2 cellular contexts compared by ENCODE assay signal in the genomic region with DNA sequence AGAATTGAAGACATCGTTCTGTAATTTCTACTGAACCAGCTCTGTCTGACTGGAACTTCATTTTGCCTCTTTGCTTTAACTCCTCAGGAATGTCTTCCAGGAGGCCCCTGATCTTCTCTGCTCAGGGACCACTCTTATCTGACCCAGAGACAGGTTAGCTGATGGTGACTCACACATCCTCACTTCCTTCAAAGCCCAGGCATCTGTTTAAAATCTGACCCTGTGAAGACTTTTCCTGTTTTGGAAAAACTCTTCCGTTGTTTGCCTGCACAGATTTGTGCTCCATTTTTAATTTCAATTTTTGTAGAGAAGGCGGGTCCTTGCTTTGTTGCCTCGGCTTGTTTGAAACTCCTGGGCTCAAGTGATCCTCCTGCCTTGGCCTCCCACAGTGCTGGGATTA.
TF ChIP-seq lines count a peak whose summit lies in the region.

No MANE protein-coding gene starts in this region.

TF ChIP-seq in GM12878, 131 proteins besides CTCF, POLR2A, EP300 and RAD21:
- TF ChIP-seq, protein P1, sequence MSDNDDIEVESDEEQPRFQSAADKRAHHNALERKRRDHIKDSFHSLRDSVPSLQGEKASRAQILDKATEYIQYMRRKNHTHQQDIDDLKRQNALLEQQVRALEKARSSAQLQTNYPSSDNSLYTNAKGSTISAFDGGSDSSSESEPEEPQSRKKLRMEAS (IDR thresholded peaks at IDR 0.05; ENCODE audit: low read depth, low read length), result no peak
- TF ChIP-seq RUNX3 (IDR thresholded peaks at IDR 0.05; ENCODE audit: low read length) (no peak), RBBP5 (conservative IDR thresholded peaks at IDR 0.05) (no peak), SP1 (IDR thresholded peaks at IDR 0.05; ENCODE audit: low read depth, low read length) (no peak), MYC (IDR thresholded peaks at IDR 0.05; ENCODE audit: insufficient read depth, insufficient read length, insufficient replicate concordance, low read length, severe bottlenecking) (no peak), IKZF2 (IDR thresholded peaks at IDR 0.05) (no peak), KDM1A (IDR thresholded peaks at IDR 0.05; ENCODE audit: borderline replicate concordance) (no peak), HCFC1 (IDR thresholded peaks at IDR 0.05; ENCODE audit: low read length) (no peak), CEBPB (IDR thresholded peaks at IDR 0.05; ENCODE audit: borderline replicate concordance in 1 of 2, low read depth in 2 of 2, low read length in 2 of 2) (no peak), YY1 (IDR thresholded peaks at IDR 0.05; ENCODE audit: low read depth, low read length) (no peak), RAD51 (IDR thresholded peaks at IDR 0.05) (no peak)
- TF ChIP-seq, protein P2, sequence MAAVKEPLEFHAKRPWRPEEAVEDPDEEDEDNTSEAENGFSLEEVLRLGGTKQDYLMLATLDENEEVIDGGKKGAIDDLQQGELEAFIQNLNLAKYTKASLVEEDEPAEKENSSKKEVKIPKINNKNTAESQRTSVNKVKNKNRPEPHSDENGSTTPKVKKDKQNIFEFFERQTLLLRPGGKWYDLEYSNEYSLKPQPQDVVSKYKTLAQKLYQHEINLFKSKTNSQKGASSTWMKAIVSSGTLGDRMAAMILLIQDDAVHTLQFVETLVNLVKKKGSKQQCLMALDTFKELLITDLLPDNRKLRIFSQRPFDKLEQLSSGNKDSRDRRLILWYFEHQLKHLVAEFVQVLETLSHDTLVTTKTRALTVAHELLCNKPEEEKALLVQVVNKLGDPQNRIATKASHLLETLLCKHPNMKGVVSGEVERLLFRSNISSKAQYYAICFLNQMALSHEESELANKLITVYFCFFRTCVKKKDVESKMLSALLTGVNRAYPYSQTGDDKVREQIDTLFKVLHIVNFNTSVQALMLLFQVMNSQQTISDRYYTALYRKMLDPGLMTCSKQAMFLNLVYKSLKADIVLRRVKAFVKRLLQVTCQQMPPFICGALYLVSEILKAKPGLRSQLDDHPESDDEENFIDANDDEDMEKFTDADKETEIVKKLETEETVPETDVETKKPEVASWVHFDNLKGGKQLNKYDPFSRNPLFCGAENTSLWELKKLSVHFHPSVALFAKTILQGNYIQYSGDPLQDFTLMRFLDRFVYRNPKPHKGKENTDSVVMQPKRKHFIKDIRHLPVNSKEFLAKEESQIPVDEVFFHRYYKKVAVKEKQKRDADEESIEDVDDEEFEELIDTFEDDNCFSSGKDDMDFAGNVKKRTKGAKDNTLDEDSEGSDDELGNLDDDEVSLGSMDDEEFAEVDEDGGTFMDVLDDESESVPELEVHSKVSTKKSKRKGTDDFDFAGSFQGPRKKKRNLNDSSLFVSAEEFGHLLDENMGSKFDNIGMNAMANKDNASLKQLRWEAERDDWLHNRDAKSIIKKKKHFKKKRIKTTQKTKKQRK (IDR thresholded peaks at IDR 0.05; ENCODE audit: low read depth, low read length), result no peak
- TF ChIP-seq, protein P3, sequence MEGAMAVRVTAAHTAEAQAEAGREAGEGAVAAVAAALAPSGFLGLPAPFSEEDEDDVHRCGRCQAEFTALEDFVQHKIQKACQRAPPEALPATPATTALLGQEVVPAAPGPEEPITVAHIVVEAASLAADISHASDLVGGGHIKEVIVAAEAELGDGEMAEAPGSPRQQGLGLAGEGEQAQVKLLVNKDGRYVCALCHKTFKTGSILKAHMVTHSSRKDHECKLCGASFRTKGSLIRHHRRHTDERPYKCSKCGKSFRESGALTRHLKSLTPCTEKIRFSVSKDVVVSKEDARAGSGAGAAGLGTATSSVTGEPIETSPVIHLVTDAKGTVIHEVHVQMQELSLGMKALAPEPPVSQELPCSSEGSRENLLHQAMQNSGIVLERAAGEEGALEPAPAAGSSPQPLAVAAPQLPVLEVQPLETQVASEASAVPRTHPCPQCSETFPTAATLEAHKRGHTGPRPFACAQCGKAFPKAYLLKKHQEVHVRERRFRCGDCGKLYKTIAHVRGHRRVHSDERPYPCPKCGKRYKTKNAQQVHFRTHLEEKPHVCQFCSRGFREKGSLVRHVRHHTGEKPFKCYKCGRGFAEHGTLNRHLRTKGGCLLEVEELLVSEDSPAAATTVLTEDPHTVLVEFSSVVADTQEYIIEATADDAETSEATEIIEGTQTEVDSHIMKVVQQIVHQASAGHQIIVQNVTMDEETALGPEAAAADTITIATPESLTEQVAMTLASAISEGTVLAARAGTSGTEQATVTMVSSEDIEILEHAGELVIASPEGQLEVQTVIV (IDR thresholded peaks at IDR 0.05; ENCODE audit: borderline replicate concordance, partially characterized antibody), result no peak
- TF ChIP-seq, protein P4, sequence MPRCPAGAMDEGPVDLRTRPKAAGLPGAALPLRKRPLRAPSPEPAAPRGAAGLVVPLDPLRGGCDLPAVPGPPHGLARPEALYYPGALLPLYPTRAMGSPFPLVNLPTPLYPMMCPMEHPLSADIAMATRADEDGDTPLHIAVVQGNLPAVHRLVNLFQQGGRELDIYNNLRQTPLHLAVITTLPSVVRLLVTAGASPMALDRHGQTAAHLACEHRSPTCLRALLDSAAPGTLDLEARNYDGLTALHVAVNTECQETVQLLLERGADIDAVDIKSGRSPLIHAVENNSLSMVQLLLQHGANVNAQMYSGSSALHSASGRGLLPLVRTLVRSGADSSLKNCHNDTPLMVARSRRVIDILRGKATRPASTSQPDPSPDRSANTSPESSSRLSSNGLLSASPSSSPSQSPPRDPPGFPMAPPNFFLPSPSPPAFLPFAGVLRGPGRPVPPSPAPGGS (IDR thresholded peaks at IDR 0.05; ENCODE audit: borderline replicate concordance, insufficient read depth, low read depth, low read length, poor library complexity, severe bottlenecking), result no peak
- TF ChIP-seq, protein P5, sequence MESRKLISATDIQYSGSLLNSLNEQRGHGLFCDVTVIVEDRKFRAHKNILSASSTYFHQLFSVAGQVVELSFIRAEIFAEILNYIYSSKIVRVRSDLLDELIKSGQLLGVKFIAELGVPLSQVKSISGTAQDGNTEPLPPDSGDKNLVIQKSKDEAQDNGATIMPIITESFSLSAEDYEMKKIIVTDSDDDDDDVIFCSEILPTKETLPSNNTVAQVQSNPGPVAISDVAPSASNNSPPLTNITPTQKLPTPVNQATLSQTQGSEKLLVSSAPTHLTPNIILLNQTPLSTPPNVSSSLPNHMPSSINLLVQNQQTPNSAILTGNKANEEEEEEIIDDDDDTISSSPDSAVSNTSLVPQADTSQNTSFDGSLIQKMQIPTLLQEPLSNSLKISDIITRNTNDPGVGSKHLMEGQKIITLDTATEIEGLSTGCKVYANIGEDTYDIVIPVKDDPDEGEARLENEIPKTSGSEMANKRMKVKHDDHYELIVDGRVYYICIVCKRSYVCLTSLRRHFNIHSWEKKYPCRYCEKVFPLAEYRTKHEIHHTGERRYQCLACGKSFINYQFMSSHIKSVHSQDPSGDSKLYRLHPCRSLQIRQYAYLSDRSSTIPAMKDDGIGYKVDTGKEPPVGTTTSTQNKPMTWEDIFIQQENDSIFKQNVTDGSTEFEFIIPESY (IDR thresholded peaks at IDR 0.05), result no peak

TF ChIP-seq in HepG2, 621 proteins besides CTCF, POLR2A, EP300 and RAD21:
- TF ChIP-seq ZNF598 (CRISPR knock-in tag; IDR thresholded peaks at IDR 0.05; ENCODE audit: borderline replicate concordance) (no peak), ZNF614 (CRISPR knock-in tag; IDR thresholded peaks at IDR 0.05; ENCODE audit: borderline replicate concordance) (no peak), ZSCAN9 (CRISPR knock-in tag; IDR thresholded peaks at IDR 0.05; ENCODE audit: borderline replicate concordance) (no peak), SATB2 (CRISPR knock-in tag; IDR thresholded peaks at IDR 0.05) (no peak), CBX1 (IDR thresholded peaks at IDR 0.05; ENCODE audit: low read depth) (no peak), PPARG (CRISPR knock-in tag; conservative IDR thresholded peaks at IDR 0.05) (no peak)
- TF ChIP-seq, protein P6, sequence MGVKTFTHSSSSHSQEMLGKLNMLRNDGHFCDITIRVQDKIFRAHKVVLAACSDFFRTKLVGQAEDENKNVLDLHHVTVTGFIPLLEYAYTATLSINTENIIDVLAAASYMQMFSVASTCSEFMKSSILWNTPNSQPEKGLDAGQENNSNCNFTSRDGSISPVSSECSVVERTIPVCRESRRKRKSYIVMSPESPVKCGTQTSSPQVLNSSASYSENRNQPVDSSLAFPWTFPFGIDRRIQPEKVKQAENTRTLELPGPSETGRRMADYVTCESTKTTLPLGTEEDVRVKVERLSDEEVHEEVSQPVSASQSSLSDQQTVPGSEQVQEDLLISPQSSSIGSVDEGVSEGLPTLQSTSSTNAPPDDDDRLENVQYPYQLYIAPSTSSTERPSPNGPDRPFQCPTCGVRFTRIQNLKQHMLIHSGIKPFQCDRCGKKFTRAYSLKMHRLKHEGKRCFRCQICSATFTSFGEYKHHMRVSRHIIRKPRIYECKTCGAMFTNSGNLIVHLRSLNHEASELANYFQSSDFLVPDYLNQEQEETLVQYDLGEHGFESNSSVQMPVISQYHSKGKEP (CRISPR knock-in tag; IDR thresholded peaks at IDR 0.05), result no peak
- TF ChIP-seq, protein P7, sequence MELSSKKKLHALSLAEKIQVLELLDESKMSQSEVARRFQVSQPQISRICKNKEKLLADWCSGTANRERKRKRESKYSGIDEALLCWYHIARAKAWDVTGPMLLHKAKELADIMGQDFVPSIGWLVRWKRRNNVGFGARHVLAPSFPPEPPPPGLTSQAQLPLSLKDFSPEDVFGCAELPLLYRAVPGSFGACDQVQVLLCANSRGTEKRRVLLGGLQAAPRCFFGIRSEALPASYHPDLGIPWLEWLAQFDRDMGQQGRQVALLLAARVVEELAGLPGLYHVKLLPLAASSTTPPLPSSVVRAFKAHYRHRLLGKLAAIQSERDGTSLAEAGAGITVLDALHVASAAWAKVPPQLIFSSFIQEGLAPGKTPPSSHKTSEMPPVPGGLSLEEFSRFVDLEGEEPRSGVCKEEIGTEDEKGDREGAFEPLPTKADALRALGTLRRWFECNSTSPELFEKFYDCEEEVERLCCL (CRISPR knock-in tag; IDR thresholded peaks at IDR 0.05; ENCODE audit: borderline replicate concordance), result no peak
- TF ChIP-seq, protein P8, sequence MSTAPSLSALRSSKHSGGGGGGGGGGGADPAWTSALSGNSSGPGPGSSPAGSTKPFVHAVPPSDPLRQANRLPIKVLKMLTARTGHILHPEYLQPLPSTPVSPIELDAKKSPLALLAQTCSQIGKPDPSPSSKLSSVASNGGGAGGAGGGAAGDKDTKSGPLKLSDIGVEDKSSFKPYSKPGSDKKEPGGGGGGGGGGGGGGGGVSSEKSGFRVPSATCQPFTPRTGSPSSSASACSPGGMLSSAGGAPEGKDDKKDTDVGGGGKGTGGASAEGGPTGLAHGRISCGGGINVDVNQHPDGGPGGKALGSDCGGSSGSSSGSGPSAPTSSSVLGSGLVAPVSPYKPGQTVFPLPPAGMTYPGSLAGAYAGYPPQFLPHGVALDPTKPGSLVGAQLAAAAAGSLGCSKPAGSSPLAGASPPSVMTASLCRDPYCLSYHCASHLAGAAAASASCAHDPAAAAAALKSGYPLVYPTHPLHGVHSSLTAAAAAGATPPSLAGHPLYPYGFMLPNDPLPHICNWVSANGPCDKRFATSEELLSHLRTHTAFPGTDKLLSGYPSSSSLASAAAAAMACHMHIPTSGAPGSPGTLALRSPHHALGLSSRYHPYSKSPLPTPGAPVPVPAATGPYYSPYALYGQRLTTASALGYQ (CRISPR knock-in tag; IDR thresholded peaks at IDR 0.05), result no peak
- TF ChIP-seq, protein P9, sequence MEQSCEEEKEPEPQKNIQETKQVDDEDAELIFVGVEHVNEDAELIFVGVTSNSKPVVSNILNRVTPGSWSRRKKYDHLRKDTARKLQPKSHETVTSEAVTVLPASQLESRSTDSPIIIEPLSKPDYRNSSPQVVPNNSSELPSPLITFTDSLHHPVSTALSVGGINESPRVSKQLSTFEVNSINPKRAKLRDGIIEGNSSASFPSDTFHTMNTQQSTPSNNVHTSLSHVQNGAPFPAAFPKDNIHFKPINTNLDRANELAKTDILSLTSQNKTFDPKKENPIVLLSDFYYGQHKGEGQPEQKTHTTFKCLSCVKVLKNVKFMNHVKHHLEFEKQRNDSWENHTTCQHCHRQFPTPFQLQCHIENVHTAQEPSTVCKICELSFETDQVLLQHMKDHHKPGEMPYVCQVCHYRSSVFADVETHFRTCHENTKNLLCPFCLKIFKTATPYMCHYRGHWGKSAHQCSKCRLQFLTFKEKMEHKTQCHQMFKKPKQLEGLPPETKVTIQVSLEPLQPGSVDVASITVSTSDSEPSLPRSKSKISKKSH (CRISPR knock-in tag; IDR thresholded peaks at IDR 0.05; ENCODE audit: borderline replicate concordance), result no peak
TF ChIP-seq in HepG2: peak in this region for 0.
